11 cellular contexts compared by ENCODE assay signal in the genomic region with DNA sequence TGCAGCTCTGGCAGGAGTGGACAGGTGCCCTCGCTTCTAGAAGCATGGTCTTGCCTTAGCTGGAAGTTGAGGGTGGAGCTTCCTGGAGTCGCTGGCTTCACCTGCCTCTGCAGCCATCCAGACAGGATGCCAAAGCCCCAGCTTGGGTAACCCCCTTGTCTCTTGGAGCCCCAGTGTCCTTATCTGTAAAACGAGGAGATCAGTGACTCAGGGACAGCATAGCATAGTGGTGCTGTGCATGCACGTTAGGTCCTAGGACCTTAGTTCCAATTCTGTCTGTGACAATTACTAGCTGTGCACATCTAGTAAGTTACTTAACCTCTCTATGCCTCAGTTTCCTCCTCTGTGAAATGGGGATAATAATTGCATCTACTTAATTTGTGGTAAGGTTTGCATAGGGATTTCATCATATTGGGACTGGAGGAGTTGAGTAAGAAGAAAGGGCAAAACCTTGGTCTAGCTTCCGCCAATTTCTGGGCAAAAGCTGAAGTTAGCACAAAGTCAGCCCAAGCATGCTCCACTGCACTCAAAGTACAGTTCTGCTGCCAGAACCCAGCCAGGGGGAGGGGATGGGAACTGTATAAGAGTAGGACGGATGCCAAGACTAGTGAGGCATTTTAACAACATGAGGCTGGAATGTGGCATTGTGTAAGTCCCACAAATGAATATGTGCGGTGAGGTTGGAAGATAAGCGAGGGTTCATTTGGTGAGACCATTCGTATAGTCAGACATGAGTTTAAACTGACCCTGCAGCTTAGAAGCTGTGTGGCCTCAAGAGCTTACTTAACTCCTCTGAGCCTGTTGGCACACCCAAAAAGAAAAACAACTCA. TPM values are rescaled to one million over a fixed set of nuclear protein-coding genes. Genes with fewer than 3 reads are reported as not detected.
A peak's percentile ranks its signal among the peaks of the same experiment; 100 is the strongest.
DNase-seq lines count a peak whose midpoint lies in the region; ATAC-seq, FAIRE-seq and TF ChIP-seq lines count a peak whose summit lies in the region.
"Had no signal": no experiment of that assay in that cellular context is flagged by ENCODE, and none has a peak within 500 bp of the region (broad histone marks: within the 10 kb centered on the region; RNA-seq: fewer than 3 reads in every experiment).

No MANE protein-coding gene starts in this region.

- H3K9me3 Mint-ChIP-seq in CD14-positive monocyte: no peaks in the 10 kb centered on the region
- H3K9me3 Mint-ChIP-seq: activated naive CD4-positive, alpha-beta T cell treated with anti-CD3 and anti-CD28 coated beads, Interleukin-2, amount 50 U/mL, for 72 hours; naive thymus-derived CD8-positive, alpha-beta T cell had no signal

- H3K4me3 ChIP-seq in choroid plexus epithelial cell (ENCODE audit: low read depth, low read length): no peak overlapping the region
- H3K4me3 ChIP-seq in mucosa of descending colon: no peak overlapping the region

- H3K36me3 ChIP-seq in mucosa of descending colon (ENCODE audit: low read depth): no peaks in the 10 kb centered on the region

- FAIRE-seq in GM19239 (lab: Jason Lieb, UNC): no peak

- H3K9me3 ChIP-seq in mucosa of descending colon: no peaks in the 10 kb centered on the region

- H3K27ac Mint-ChIP-seq in CD14-positive monocyte: peak overlapping the region; percentile 88 to 98 (median 96)
- H3K27ac Mint-ChIP-seq: activated naive CD4-positive, alpha-beta T cell treated with anti-CD3 and anti-CD28 coated beads, Interleukin-2, amount 50 U/mL, for 72 hours; naive thymus-derived CD8-positive, alpha-beta T cell had no signal

- no peaks in the 10 kb centered on the region for H3K36me3 Mint-ChIP-seq in CD14-positive monocyte
- H3K36me3 Mint-ChIP-seq: activated naive CD4-positive, alpha-beta T cell treated with anti-CD3 and anti-CD28 coated beads, Interleukin-2, amount 50 U/mL, for 72 hours; naive thymus-derived CD8-positive, alpha-beta T cell had no signal

- H3K4me1 ChIP-seq in mucosa of descending colon (ENCODE audit: low read depth): peaks cover 36% of the 10 kb centered on the region

- ATAC-seq in mucosa of descending colon (peak; percentile 39), GM21619 (IDR thresholded peaks at IDR 0.05; ENCODE audit: unreplicated experiment) (no peak), HG02798 (IDR thresholded peaks at IDR 0.05; ENCODE audit: poor library complexity, unreplicated experiment) (no peak)
- ATAC-seq: activated naive CD4-positive, alpha-beta T cell treated with anti-CD3 and anti-CD28 coated beads, Interleukin-2, amount 50 U/mL, for 72 hours; naive thymus-derived CD8-positive, alpha-beta T cell had no signal

- TF ChIP-seq CTCF in CD14-positive monocyte (IDR thresholded peaks at IDR 0.05) (no peak), choroid plexus epithelial cell (conservative IDR thresholded peaks at IDR 0.05; ENCODE audit: low read depth, low read length) (no peak), mucosa of descending colon (IDR thresholded peaks at IDR 0.05) (no peak)

- peak overlapping the region in 1 of 2 donors; percentile 62 for H3K4me3 Mint-ChIP-seq in CD14-positive monocyte
- H3K4me3 Mint-ChIP-seq: naive thymus-derived CD8-positive, alpha-beta T cell had no signal

- intact Hi-C loops in CD14-positive monocyte (cut with micrococcal nuclease) (loop anchor here in 1 of 2 donors (2.0 to 10.0 kb wide), 3 partner anchors 14 to 136 kb away; no protein-coding TSS in a partner anchor), mucosa of descending colon (cut with DNase I, micrococcal nuclease) (no loop called here)

- H3K4me1 Mint-ChIP-seq in CD14-positive monocyte: peaks cover 72% of the 10 kb centered on the region

- DNase-seq in CD14-positive monocyte (ENCODE audit: low spot score): peak; percentile 72
- DNase-seq in NCI-H226: peak; percentile 99
- peak; percentile 100 for DNase-seq in choroid plexus epithelial cell (ENCODE audit: low read depth)
- peak in 2 of 3 donors; percentile 53 to 54 for DNase-seq in mucosa of descending colon
- DNase-seq in NCI-H2171 (lab: John Stamatoyannopoulos, UW): no peak
- no peak for DNase-seq in GM19239 (ENCODE audit: insufficient read length, low spot score)
- DNase-seq: naive thymus-derived CD8-positive, alpha-beta T cell; NCI-H1417 treated with DMSO at 0.1 percent for 48 hours had no signal

- peaks cover 0 to 7% (median 6%) of the 10 kb centered on the region in 3 donors for H3K27me3 Mint-ChIP-seq in CD14-positive monocyte (ENCODE audit: low read depth in 3 of 3)

RNA-seq across cellular contexts. Expression of gene TOX2, which starts 24.5 kb away (rescaled TPM):
- polyA plus RNA-seq in CD14-positive monocyte: under 1 TPM; 0.39 to 0.47 TPM
- total RNA-seq in mucosa of descending colon: 1 to 10 TPM; 2.9 to 6.1 (median 5.5) TPM

Comparison
In these comparisons a context has a peak if more than half of its experiments do, and no peak if none do; other contexts are left out.
1. DNase-seq: peak in CD14-positive monocyte (single experiment), NCI-H226 (single experiment), choroid plexus epithelial cell (single experiment) and mucosa of descending colon (2 of 3); none in NCI-H2171 (single experiment) and GM19239 (single experiment).